ENCODE assay signal across 15 cellular contexts in genomic region chr9:134418354-134418753, GRCh38.
"Had no signal": no experiment of that assay in that cellular context is flagged by ENCODE, and none has a peak within 500 bp of the region (broad histone marks: within the 10 kb centered on the region; RNA-seq: fewer than 3 reads in every experiment).

No MANE protein-coding gene starts in this region.

- H3K27ac Mint-ChIP-seq: activated naive CD4-positive, alpha-beta T cell treated with anti-CD3 and anti-CD28 coated beads, Interleukin-2, amount 10 ng/mL, durations not matched to agents 7 days and 5 days; activated T-cell treated with anti-CD3 and anti-CD28 coated beads, Interleukin-2, amount 50 U/mL, for 24 hours; stimulated activated naive CD8-positive, alpha-beta T cell treated with anti-CD3 and anti-CD28 coated beads, Interleukin-15, Interleukin-2, amounts not matched to agents 100 ng/mL and 50 ng/mL, for 24 hours had no signal

- DNase-seq: activated CD4-positive, alpha-beta T cell treated with anti-CD3 and anti-CD28 coated beads for 1 hour; activated CD4-positive, alpha-beta T cell treated with anti-CD3 and anti-CD28 coated beads, Interleukin-2, amount 50 U/mL, for 4 hours; activated naive CD4-positive, alpha-beta T cell treated with anti-CD3 and anti-CD28 coated beads, Interleukin-2, amount 10 ng/mL, durations not matched to agents 7 days and 5 days; activated T-cell treated with anti-CD3 and anti-CD28 coated beads, Interleukin-2, amount 50 U/mL, for 24 hours; kidney glomerular epithelial cell; mammary epithelial cell; naive B cell; posterior cingulate gyrus; small intestine; T-helper 1 cell; testis had no signal

- FAIRE-seq: colon, small intestine had no signal

- H3K27me3 Mint-ChIP-seq: activated T-cell treated with anti-CD3 and anti-CD28 coated beads, Interleukin-2, amount 50 U/mL, for 24 hours; stimulated activated naive CD8-positive, alpha-beta T cell treated with anti-CD3 and anti-CD28 coated beads, Interleukin-15, Interleukin-2, amounts not matched to agents 100 ng/mL and 50 ng/mL, for 24 hours had no signal

- H3K9me3 Mint-ChIP-seq: activated naive CD4-positive, alpha-beta T cell treated with anti-CD3 and anti-CD28 coated beads, Interleukin-2, amount 10 ng/mL, durations not matched to agents 7 days and 5 days; activated T-cell treated with anti-CD3 and anti-CD28 coated beads, Interleukin-2, amount 50 U/mL, for 24 hours; naive B cell; stimulated activated naive CD8-positive, alpha-beta T cell treated with anti-CD3 and anti-CD28 coated beads, Interleukin-15, Interleukin-2, amounts not matched to agents 100 ng/mL and 50 ng/mL, for 24 hours had no signal

- H3K4me1 Mint-ChIP-seq: activated naive CD4-positive, alpha-beta T cell treated with anti-CD3 and anti-CD28 coated beads, Interleukin-2, amount 10 ng/mL, durations not matched to agents 7 days and 5 days had no signal

- H3K27ac ChIP-seq: testis had no signal

- H3K36me3 Mint-ChIP-seq: activated naive CD4-positive, alpha-beta T cell treated with anti-CD3 and anti-CD28 coated beads, Interleukin-2, amount 10 ng/mL, durations not matched to agents 7 days and 5 days; naive B cell had no signal

- H3K9me3 ChIP-seq: testis had no signal

- H3K4me3 ChIP-seq: testis had no signal

- H3K4me3 Mint-ChIP-seq: activated naive CD4-positive, alpha-beta T cell treated with anti-CD3 and anti-CD28 coated beads, Interleukin-2, amount 10 ng/mL, durations not matched to agents 7 days and 5 days; activated T-cell treated with anti-CD3 and anti-CD28 coated beads, Interleukin-2, amount 50 U/mL, for 24 hours; naive B cell; stimulated activated naive CD8-positive, alpha-beta T cell treated with anti-CD3 and anti-CD28 coated beads, Interleukin-15, Interleukin-2, amounts not matched to agents 100 ng/mL and 50 ng/mL, for 24 hours had no signal

- ATAC-seq: esophagus mucosa, SK-N-SH treated with all-trans-retinoic acid at 6 μM for 48 hours had no signal

- H3K27me3 ChIP-seq: testis had no signal
